Comparison of ENCODE assay signal across 8 cellular contexts in the genomic region with DNA sequence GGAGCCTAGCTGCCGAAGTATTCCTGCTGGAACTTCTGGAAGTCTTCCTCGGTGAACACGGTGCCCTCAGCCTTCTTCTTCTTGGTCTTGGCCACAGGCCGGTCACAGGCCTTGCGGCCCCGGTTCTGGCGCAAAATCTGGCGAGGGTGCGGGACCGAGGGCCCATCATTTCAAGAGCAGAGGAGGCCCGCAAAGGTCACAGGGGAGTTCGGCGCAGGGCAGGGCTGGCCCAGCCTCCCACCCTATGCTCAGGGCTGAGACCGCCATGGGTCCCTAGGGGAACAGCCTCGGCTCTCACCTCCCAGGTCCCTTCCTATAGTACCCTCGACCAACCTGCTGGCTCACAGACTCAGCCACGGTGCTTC. TPM values are rescaled to one million over a fixed set of nuclear protein-coding genes. Genes with fewer than 3 reads are reported as not detected.
A peak's percentile ranks its signal among the peaks of the same experiment; 100 is the strongest.
DNase-seq lines count a peak whose midpoint lies in the region; ATAC-seq, FAIRE-seq and TF ChIP-seq lines count a peak whose summit lies in the region.

No MANE protein-coding gene starts in this region.

- H3K9ac ChIP-seq in GM12878 (ENCODE audit: control insufficient read depth, insufficient read depth, low read length), result peak overlapping the region; percentile 67

- intact Hi-C loops in GM12878 (cut with micrococcal nuclease; ENCODE audit: unreplicated experiment) (loop anchor here (1.0 to 2.0 kb wide), 4 partner anchors 36 to 359 kb away; partner anchors contain the start of gene RPL3), natural killer cell (cut with micrococcal nuclease) (loop anchor here (1.0 to 2.0 kb wide), 3 partner anchors 34 to 359 kb away; partner anchors contain the start of gene RPL3)

- H3K36me3 Mint-ChIP-seq in HFFc6 (ENCODE audit: low read depth) (peaks cover 24% of the 10 kb centered on the region), natural killer cell (no peaks in the 10 kb centered on the region)

- DNase-seq in AG04450 (ENCODE audit: low read depth, low spot score) (no peak), HFFc6 (no peak), GM12878 (ENCODE audit: low read depth, low spot score) (no peak), natural killer cell (no peak), NCI-H1092 (lab: John Stamatoyannopoulos, UW) (no peak), NCI-H2029 treated with DMSO at 0.1 percent for 48 hours (lab: John Stamatoyannopoulos, UW) (no peak)
- no peak for DNase-seq in stimulated activated CD4-positive, alpha-beta T cell treated with anti-CD3 and anti-CD28 coated beads, Interleukin-4, amount 100 ng/mL, for 24 hours

- ATAC-seq in GM12878, result peak; percentile 8
- ATAC-seq in natural killer cell, result no peak
- ATAC-seq in GM21576 (IDR thresholded peaks at IDR 0.05; ENCODE audit: unreplicated experiment), result no peak

- H3K4me1 ChIP-seq in GM12878 (ENCODE audit: control insufficient read depth, insufficient read depth, low read length), result peaks cover 50% of the 10 kb centered on the region

- H3K9me3 ChIP-seq in AG04450 (ENCODE audit: control insufficient read depth, insufficient read depth, low read length) (no peaks in the 10 kb centered on the region; the same call in 1 of the 2 replicates), GM12878 (replicated peaks; ENCODE audit: control insufficient read depth, insufficient read depth, low read length) (no peaks in the 10 kb centered on the region)

- no peak for TF ChIP-seq RAD21 in GM12878 (IDR thresholded peaks at IDR 0.05; ENCODE audit: insufficient read depth, low read depth, low read length)

- peaks cover 52% of the 10 kb centered on the region for H3K79me2 ChIP-seq in GM12878 (ENCODE audit: control insufficient read depth, insufficient read depth, low read length)

- H3K4me1 Mint-ChIP-seq in HFFc6 (ENCODE audit: low read depth) (peaks cover 62% of the 10 kb centered on the region), natural killer cell (peaks cover 54 to 77% of the 10 kb centered on the region in 2 donors)

- in situ Hi-C loops in GM12878 (cut with MboI), result no loop called here

- SMC1A ChIA-PET in GM12878 (lab: Charles Lee; ENCODE audit: uncharacterized antibody, unreplicated experiment), result interaction anchor here (0.8 to 2.9 kb wide), 26 partner anchors 10 to 818 kb away, joined by 3 to 30 read pairs (median 6); partner anchors contain the start of genes ATF4, MIEF1, RPL3 and TAB1

- H3K27me3 ChIP-seq in AG04450 (ENCODE audit: control insufficient read depth, insufficient read depth, low read length), result no peaks in the 10 kb centered on the region
- no peaks in the 10 kb centered on the region for H3K27me3 ChIP-seq in GM12878 (replicated peaks in 1 of 2; ENCODE audit: control insufficient read depth in 2 of 2, insufficient read depth in 2 of 2, low read length in 1 of 2)

- no peak; the same call in 1 of the 2 replicates for TF ChIP-seq POLR2A in GM12878 (IDR thresholded peaks at IDR 0.05; ENCODE audit: low read depth, low read length)

- TF ChIP-seq CTCF in AG04450 (IDR thresholded peaks at IDR 0.05; ENCODE audit: low read depth, low read length) (no peak), HFFc6 (IDR thresholded peaks at IDR 0.05) (peak; percentile 55), GM12878 (IDR thresholded peaks at IDR 0.05 in 2 of 3, conservative IDR thresholded peaks at IDR 0.05 in 1 of 3; ENCODE audit: control insufficient read depth in 2 of 3, extremely low read depth in 1 of 3, insufficient read depth in 1 of 3, low read depth in 3 of 3, low read length in 3 of 3) (no peak), natural killer cell (IDR thresholded peaks at IDR 0.05) (peak; percentile 62)

- peaks cover 8% of the 10 kb centered on the region for H4K20me1 ChIP-seq in GM12878 (ENCODE audit: control insufficient read depth, insufficient read depth)

- H3K27ac ChIP-seq in AG04450 (ENCODE audit: low read depth, low read length) (no peak overlapping the region), GM12878 (ENCODE audit: control insufficient read depth, insufficient read depth) (peak overlapping the region; percentile 96)

- H3K36me3 ChIP-seq in GM12878 (ENCODE audit: control insufficient read depth in 2 of 2, insufficient read depth in 2 of 2, low read length in 1 of 2), result peaks cover under 1 to 5% of the 10 kb centered on the region in 2 experiments; a peak in 3 of 4 replicates

- peak overlapping the region; percentile 59; the same call in 1 of the 2 replicates for H3K27ac Mint-ChIP-seq in HFFc6
- peak overlapping the region; percentile 71 to 75 for H3K27ac Mint-ChIP-seq in natural killer cell

- TF ChIP-seq EP300 in GM12878 (IDR thresholded peaks at IDR 0.05; ENCODE audit: borderline replicate concordance in 1 of 2, control insufficient read depth in 1 of 2, low read depth in 2 of 2, low read length in 2 of 2), result no peak; a peak in 1 of 4 replicates

- RAD21 ChIA-PET in GM12878 (lab: Charles Lee; ENCODE audit: unreplicated experiment), result interaction anchor here (0.7 to 4.7 kb wide), 34 partner anchors 8 to 761 kb away, joined by 3 to 44 read pairs (median 6); partner anchors contain the start of genes ATF4, CBX7, MIEF1 and RPL3

- FAIRE-seq in GM12878 (lab: Jason Lieb, UNC), result no peak

- H3K4me3 Mint-ChIP-seq in HFFc6 (no peak overlapping the region), natural killer cell (peak overlapping the region; percentile 53)

- CTCF ChIA-PET in AG04450 (lab: Charles Lee) (interaction anchor here (0.5 to 3.3 kb wide), 23 partner anchors 10 to 919 kb away, joined by 3 to 41 read pairs (median 5); partner anchors contain the start of genes ATF4, RPL3 and TAB1), GM12878 (lab: Yijun Ruan, JAX) (interaction anchor here (0.6 to 17.8 kb wide), 46 partner anchors 9 to 1062 kb away, joined by 3 to 372 read pairs (median 5); partner anchors contain the start of genes ATF4, MIEF1, RPL3 and SYNGR1)

- no TSS peak for BruUV-seq in GM12878 (replicated peaks; lab: Mats Ljungman, UMichigan)

- WGBS in GM12878 (ENCODE audit: insufficient coverage, insufficient replicate concordance, low lambda C conversion rate, missing lambda C conversion rate), result 2% methylated on average over 17 of the region's 17 CpGs

- no peak overlapping the region for H2AFZ ChIP-seq in GM12878 (ENCODE audit: control insufficient read depth, low read depth, low read length)

- peak overlapping the region; percentile 29; the same call in 1 of the 2 replicates for H3K4me3 ChIP-seq in AG04450 (ENCODE audit: low read depth, low read length)
- peak overlapping the region; percentile 99 for H3K4me3 ChIP-seq in GM12878

- no peaks in the 10 kb centered on the region for H3K9me3 Mint-ChIP-seq in HFFc6
- no peaks in the 10 kb centered on the region for H3K9me3 Mint-ChIP-seq in natural killer cell

- peaks cover 16% of the 10 kb centered on the region for H3K27me3 Mint-ChIP-seq in HFFc6 (ENCODE audit: insufficient read depth)
- H3K27me3 Mint-ChIP-seq in natural killer cell (ENCODE audit: low read depth in 2 of 2), result no peaks in the 10 kb centered on the region

- H3K4me2 ChIP-seq in GM12878 (ENCODE audit: control insufficient read depth, insufficient read depth), result peak overlapping the region; percentile 100

- POLR2A ChIA-PET in AG04450 (lab: Yijun Ruan, JAX) (interaction anchor here (0.6 to 4.1 kb wide), 6 partner anchors 9 to 816 kb away, joined by 3 to 44 read pairs (median 6); partner anchors contain the start of genes ATF4, MIEF1 and RPL3), GM12878 (lab: Charles Lee) (interaction anchor here (0.7 to 2.6 kb wide), 18 partner anchors 9 to 515 kb away, joined by 3 to 32 read pairs (median 6); partner anchors contain the start of genes ATF4, MIEF1, RPL3 and TAB1)

RNA-seq across cellular contexts. Expression of gene RPS19BP1, which starts 3.1 kb away (rescaled TPM):
- polyA plus RNA-seq in AG04450 (2011; rRNA removed), result 50.8 and 53.0 TPM in 2 replicates
- polyA minus RNA-seq in AG04450 (2011; rRNA and poly(A)+ RNA removed), result 7.3 and 9.3 TPM in 2 replicates
- 10 to 100 TPM; 60.5 to 85.5 (median 75.9) TPM for total RNA-seq in HFFc6 (2021; fragmentation: NEBNext Ultra II Directional; extraction: Animal tissue kit (Norgen Biotek cat#: 25700))
- 43.6 and 46.7 TPM in 2 replicates for total RNA-seq in GM12878 (2013; cell fraction: nucleolus; rRNA removed)
- 106 and 132 TPM in 2 replicates for total RNA-seq in GM12878 (2014; rRNA removed)
- 36.6 and 47.5 TPM in 2 replicates for total RNA-seq in GM12878 (2014; rRNA removed; fragmentation: Illumina TruSeq; extraction: Trizol)
- 83.6 and 85.7 TPM in 2 replicates for total RNA-seq in GM12878 (2021)
- polyA plus RNA-seq in GM12878 (2011; ENCODE audit: low read depth), result 23.5 TPM
- polyA plus RNA-seq in GM12878 (2011; rRNA removed), result 48.1 and 71.5 TPM in 2 replicates
- 100 and 140 TPM in 2 replicates for polyA plus RNA-seq in GM12878 (2011; cell fraction: cytosol; rRNA removed)
- 73.0 and 84.9 TPM in 2 replicates for polyA plus RNA-seq in GM12878 (2011; cell fraction: nucleus; rRNA removed)
- polyA plus RNA-seq in GM12878 (2012), result 59.4 and 59.8 TPM in 2 replicates
- 8.8 and 20.3 TPM in 2 replicates for polyA plus RNA-seq in GM12878 (2014; fragmentation: Illumina TruSeq; extraction: Trizol)
- polyA plus RNA-seq in GM12878 (2014; fragmentation: Nextera tagmentation; extraction: Ambion mirVana), result 10 to 100 TPM in 1 of 2 experiments, 1 to 10 TPM in 1; 2.7 to 14.3 TPM
- 146 and 170 TPM in 2 replicates for polyA plus RNA-seq in GM12878 (2014; rRNA removed)
- polyA plus RNA-seq in GM12878 (2016; fragmentation: Nextera tagmentation; extraction: Ambion mirVana), result 100 to 1,000 TPM; 178 to 206 TPM
- 11.3 and 24.2 TPM in 2 replicates for polyA minus RNA-seq in GM12878 (2011; rRNA and poly(A)+ RNA removed)
- polyA minus RNA-seq in GM12878 (2011; cell fraction: cytosol; rRNA and poly(A)+ RNA removed), result 8.0 and 9.8 TPM in 2 replicates
- 19.3 and 32.1 TPM in 2 replicates for polyA minus RNA-seq in GM12878 (2011; cell fraction: nucleus; rRNA and poly(A)+ RNA removed)
- total RNA-seq in natural killer cell, result 10 to 100 TPM; 56.7 to 66.5 (median 61.3) TPM

RNA-seq across cellular contexts. Expression of gene ATF4, which starts 9.1 kb away (rescaled TPM):
- polyA plus RNA-seq in AG04450 (2011; rRNA removed), result 844 and 936 TPM in 2 replicates
- polyA minus RNA-seq in AG04450 (2011; rRNA and poly(A)+ RNA removed), result 241 and 243 TPM in 2 replicates
- 100 to 1,000 TPM; 227 to 271 (median 249) TPM for total RNA-seq in HFFc6 (2021; fragmentation: NEBNext Ultra II Directional; extraction: Animal tissue kit (Norgen Biotek cat#: 25700))
- total RNA-seq in GM12878 (2013; cell fraction: nucleolus; rRNA removed), result 140 and 144 TPM in 2 replicates
- total RNA-seq in GM12878 (2014; rRNA removed), result 308 and 320 TPM in 2 replicates
- total RNA-seq in GM12878 (2014; rRNA removed; fragmentation: Illumina TruSeq; extraction: Trizol), result 340 and 355 TPM in 2 replicates
- 326 and 331 TPM in 2 replicates for total RNA-seq in GM12878 (2021)
- 395 TPM for polyA plus RNA-seq in GM12878 (2011; ENCODE audit: low read depth)
- polyA plus RNA-seq in GM12878 (2011; rRNA removed), result 566 and 603 TPM in 2 replicates
- 689 and 827 TPM in 2 replicates for polyA plus RNA-seq in GM12878 (2011; cell fraction: cytosol; rRNA removed)
- polyA plus RNA-seq in GM12878 (2011; cell fraction: nucleus; rRNA removed), result 737 and 862 TPM in 2 replicates
- 477 and 719 TPM in 2 replicates for polyA plus RNA-seq in GM12878 (2012)
- polyA plus RNA-seq in GM12878 (2014; fragmentation: Illumina TruSeq; extraction: Trizol), result 520 and 576 TPM in 2 replicates
- 100 to 1,000 TPM in 1 of 2 experiments, 10 to 100 TPM in 1; 88.3 to 187 TPM for polyA plus RNA-seq in GM12878 (2014; fragmentation: Nextera tagmentation; extraction: Ambion mirVana)
- polyA plus RNA-seq in GM12878 (2014; rRNA removed), result 508 and 605 TPM in 2 replicates
- polyA plus RNA-seq in GM12878 (2016; fragmentation: Nextera tagmentation; extraction: Ambion mirVana), result 100 to 1,000 TPM; 165 to 178 TPM
- 145 and 253 TPM in 2 replicates for polyA minus RNA-seq in GM12878 (2011; rRNA and poly(A)+ RNA removed)
- 58.9 and 61.0 TPM in 2 replicates for polyA minus RNA-seq in GM12878 (2011; cell fraction: cytosol; rRNA and poly(A)+ RNA removed)
- 146 and 184 TPM in 2 replicates for polyA minus RNA-seq in GM12878 (2011; cell fraction: nucleus; rRNA and poly(A)+ RNA removed)
- 100 to 1,000 TPM; 235 to 242 (median 238) TPM for total RNA-seq in natural killer cell

RNA-seq across cellular contexts. Expression of gene MIEF1, which starts 27.4 kb away (rescaled TPM):
- polyA plus RNA-seq in AG04450 (2011; rRNA removed) (18.9 and 19.2 TPM in 2 replicates), GM12878 (2011; rRNA removed) (21.3 and 27.9 TPM in 2 replicates), GM12878 (2014; fragmentation: Illumina TruSeq; extraction: Trizol) (33.1 and 35.8 TPM in 2 replicates), GM12878 (2014; fragmentation: Nextera tagmentation; extraction: Ambion mirVana) (10 to 100 TPM; 12.4 to 13.8 TPM), GM12878 (2014; rRNA removed) (30.6 and 35.2 TPM in 2 replicates), GM12878 (2016; fragmentation: Nextera tagmentation; extraction: Ambion mirVana) (10 to 100 TPM; 43.2 to 46.3 TPM)
- polyA minus RNA-seq in AG04450 (2011; rRNA and poly(A)+ RNA removed), result 22.3 and 24.3 TPM in 2 replicates
- 10 to 100 TPM; 26.4 to 32.8 (median 28.7) TPM for total RNA-seq in HFFc6 (2021; fragmentation: NEBNext Ultra II Directional; extraction: Animal tissue kit (Norgen Biotek cat#: 25700))
- total RNA-seq in GM12878 (2013; cell fraction: nucleolus; rRNA removed), result 32.3 and 33.3 TPM in 2 replicates
- total RNA-seq in GM12878 (2014; rRNA removed) (27.9 and 28.3 TPM in 2 replicates), GM12878 (2014; rRNA removed; fragmentation: Illumina TruSeq; extraction: Trizol) (24.0 and 26.4 TPM in 2 replicates), GM12878 (2021) (50.9 and 52.3 TPM in 2 replicates), natural killer cell (10 to 100 TPM; 16.1 to 27.6 (median 25.1) TPM)
- polyA plus RNA-seq in GM12878 (2011; ENCODE audit: low read depth), result 17.7 TPM
- polyA plus RNA-seq in GM12878 (2011; cell fraction: cytosol; rRNA removed), result 29.7 and 30.5 TPM in 2 replicates
- polyA plus RNA-seq in GM12878 (2011; cell fraction: nucleus; rRNA removed), result 19.1 and 27.5 TPM in 2 replicates
- polyA plus RNA-seq in GM12878 (2012), result 22.3 and 24.9 TPM in 2 replicates
- 40.1 and 42.5 TPM in 2 replicates for polyA minus RNA-seq in GM12878 (2011; rRNA and poly(A)+ RNA removed)
- polyA minus RNA-seq in GM12878 (2011; cell fraction: cytosol; rRNA and poly(A)+ RNA removed), result 15.5 and 17.6 TPM in 2 replicates
- polyA minus RNA-seq in GM12878 (2011; cell fraction: nucleus; rRNA and poly(A)+ RNA removed), result 11.0 and 23.4 TPM in 2 replicates

RNA-seq across cellular contexts. Expression of gene CACNA1I, which starts 41.1 kb away (rescaled TPM):
- not detected in 2 replicates for polyA plus RNA-seq in AG04450 (2011; rRNA removed)
- polyA minus RNA-seq in AG04450 (2011; rRNA and poly(A)+ RNA removed), result not detected in 2 replicates
- total RNA-seq in HFFc6 (2021; fragmentation: NEBNext Ultra II Directional; extraction: Animal tissue kit (Norgen Biotek cat#: 25700)), result not detected
- total RNA-seq in GM12878 (2013; cell fraction: nucleolus; rRNA removed), result 0.07 and 0.10 TPM in 2 replicates
- total RNA-seq in GM12878 (2014; rRNA removed), result not detected in 2 replicates
- total RNA-seq in GM12878 (2014; rRNA removed; fragmentation: Illumina TruSeq; extraction: Trizol), result not detected in 2 replicates
- 0.03 TPM in 2 replicates for total RNA-seq in GM12878 (2021)
- polyA plus RNA-seq in GM12878 (2011; ENCODE audit: low read depth), result not detected
- 0.01 TPM in 1 of 2 replicates, not detected in the other for polyA plus RNA-seq in GM12878 (2011; rRNA removed)
- 0.01 TPM in 1 of 2 replicates, not detected in the other for polyA plus RNA-seq in GM12878 (2011; cell fraction: cytosol; rRNA removed)
- polyA plus RNA-seq in GM12878 (2011; cell fraction: nucleus; rRNA removed), result 0.04 and 0.06 TPM in 2 replicates
- polyA plus RNA-seq in GM12878 (2012), result not detected in 2 replicates
- polyA plus RNA-seq in GM12878 (2014; fragmentation: Illumina TruSeq; extraction: Trizol), result not detected in 2 replicates
- polyA plus RNA-seq in GM12878 (2014; fragmentation: Nextera tagmentation; extraction: Ambion mirVana), result not detected
- not detected in 2 replicates for polyA plus RNA-seq in GM12878 (2014; rRNA removed)
- not detected for polyA plus RNA-seq in GM12878 (2016; fragmentation: Nextera tagmentation; extraction: Ambion mirVana)
- under 0.01 TPM in 1 of 2 replicates, not detected in the other for polyA minus RNA-seq in GM12878 (2011; rRNA and poly(A)+ RNA removed)
- polyA minus RNA-seq in GM12878 (2011; cell fraction: cytosol; rRNA and poly(A)+ RNA removed), result not detected in 2 replicates
- polyA minus RNA-seq in GM12878 (2011; cell fraction: nucleus; rRNA and poly(A)+ RNA removed), result not detected in 2 replicates
- under 1 TPM; 0.05 to 0.83 (median 0.72) TPM for total RNA-seq in natural killer cell

Comparison
In these comparisons a context has a peak if more than half of its experiments do, and no peak if none do; other contexts are left out.
1. CTCF ChIP-seq: peak in HFFc6 (single experiment) and natural killer cell (single experiment); none in AG04450 (single experiment) and GM12878 (0 of 3).